28 cellular contexts compared by ENCODE assay signal in genomic region chr3:14820156-14820555, GRCh38. TPM values are rescaled to one million over a fixed set of nuclear protein-coding genes. Genes with fewer than 3 reads are reported as not detected.
A peak's percentile ranks its signal among the peaks of the same experiment; 100 is the strongest.
DNase-seq lines count a peak whose midpoint lies in the region; ATAC-seq, FAIRE-seq and TF ChIP-seq lines count a peak whose summit lies in the region.
"Had no signal": no experiment of that assay in that cellular context is flagged by ENCODE, and none has a peak within 500 bp of the region (broad histone marks: within the 10 kb centered on the region; RNA-seq: fewer than 3 reads in every experiment).

No MANE protein-coding gene starts in this region.

- no peak overlapping the region for H2BK120ac ChIP-seq in neuronal stem cell (ENCODE audit: low read depth, low read length)

- H3K4me1 Mint-ChIP-seq in activated CD8-positive, alpha-beta T cell treated with anti-CD3 and anti-CD28 coated beads, Interleukin-2, amount 10 ng/mL, durations not matched to agents 7 days and 5 days (ENCODE audit: low read depth) = no peaks in the 10 kb centered on the region
- H3K4me1 Mint-ChIP-seq in activated CD8-positive, alpha-beta memory T cell treated with anti-CD3 and anti-CD28 coated beads, Interleukin-2, amount 10 ng/mL, durations not matched to agents 7 days and 5 days = no peaks in the 10 kb centered on the region
- H3K4me1 Mint-ChIP-seq: CD4-positive, alpha-beta memory T cell; CD4-positive, CD25-positive, alpha-beta regulatory T cell; CD8-positive, alpha-beta memory T cell had no signal

- H4K91ac ChIP-seq in neuronal stem cell (ENCODE audit: low read depth, low read length, poor library complexity) = no peak overlapping the region

- no peaks in the 10 kb centered on the region for H3K36me3 ChIP-seq in kidney (ENCODE audit: control insufficient read depth in 1 of 2, insufficient read depth in 2 of 2, low read length in 2 of 2)
- no peaks in the 10 kb centered on the region for H3K36me3 ChIP-seq in neuronal stem cell (replicated peaks in 1 of 2; ENCODE audit: control insufficient read depth in 2 of 2, insufficient read depth in 2 of 2, low read length in 2 of 2)
- H3K36me3 ChIP-seq: BE2C, BLaER1 had no signal

- FAIRE-seq in kidney (lab: Jason Lieb, UNC) = no peak
- FAIRE-seq: A204.1, GM12878, GM12892, GM18507 had no signal

- H3K27me3 Mint-ChIP-seq in activated CD8-positive, alpha-beta T cell treated with anti-CD3 and anti-CD28 coated beads, Interleukin-2, amount 10 ng/mL, durations not matched to agents 7 days and 5 days (ENCODE audit: low read depth) = peaks cover 26% of the 10 kb centered on the region
- peaks cover 31% of the 10 kb centered on the region for H3K27me3 Mint-ChIP-seq in activated CD8-positive, alpha-beta memory T cell treated with anti-CD3 and anti-CD28 coated beads, Interleukin-2, amount 10 ng/mL, durations not matched to agents 7 days and 5 days

- no peak overlapping the region for H4K8ac ChIP-seq in neuronal stem cell (ENCODE audit: low read depth, low read length)

- no peak overlapping the region for H3K4ac ChIP-seq in neuronal stem cell (ENCODE audit: low read length)

- WGBS in neuronal stem cell (ENCODE audit: extremely low coverage in 2 of 2, insufficient read length in 2 of 2, insufficient replicate concordance in 1 of 2), 2 donors = no CpG with 5 or more reads among the region's 17 CpGs

- intact Hi-C loops in kidney (cut with DNase I) (no loop called here), left colon (cut with DNase I, micrococcal nuclease) (no loop called here)

- H3K4me3 Mint-ChIP-seq in activated CD8-positive, alpha-beta T cell treated with anti-CD3 and anti-CD28 coated beads, Interleukin-2, amount 10 ng/mL, durations not matched to agents 7 days and 5 days = no peak overlapping the region
- no peak overlapping the region for H3K4me3 Mint-ChIP-seq in activated CD8-positive, alpha-beta memory T cell treated with anti-CD3 and anti-CD28 coated beads, Interleukin-2, amount 10 ng/mL, durations not matched to agents 7 days and 5 days
- H3K4me3 Mint-ChIP-seq: CD14-positive monocyte; CD4-positive, alpha-beta memory T cell; CD4-positive, CD25-positive, alpha-beta regulatory T cell; CD8-positive, alpha-beta memory T cell had no signal

- no peak overlapping the region for H2BK12ac ChIP-seq in neuronal stem cell (ENCODE audit: low read length)

- no peak for TF ChIP-seq CTCF in kidney (IDR thresholded peaks at IDR 0.05; ENCODE audit: borderline replicate concordance, extremely low read depth, insufficient read depth)

- no peak overlapping the region for H3K9ac ChIP-seq in kidney (ENCODE audit: low read length in 2 of 2)
- H3K9ac ChIP-seq in neuronal stem cell (ENCODE audit: low read depth, low read length, poor library complexity) = no peak overlapping the region
- H3K9ac ChIP-seq: BLaER1 had no signal

- no peak overlapping the region for H3K14ac ChIP-seq in neuronal stem cell (ENCODE audit: low read length)

- POLR2A ChIA-PET in activated CD8-positive, alpha-beta T cell treated with anti-CD3 and anti-CD28 coated beads, Interleukin-2, amount 10 ng/mL, durations not matched to agents 7 days and 5 days (lab: Charles Lee) = no interaction called here

- H3K27me3 ChIP-seq in neuronal stem cell (ENCODE audit: control insufficient read depth in 3 of 3, insufficient read depth in 3 of 3, low read depth in 1 of 3, low read length in 3 of 3) = peaks cover 0 to 41% (median 2%) of the 10 kb centered on the region in 3 experiments
- H3K27me3 ChIP-seq: BE2C, BLaER1 had no signal

- H3K4me1 ChIP-seq in kidney (ENCODE audit: control insufficient read depth in 1 of 2, insufficient read depth in 1 of 2, low read depth in 1 of 2, low read length in 2 of 2) (peaks cover 6 to 7% of the 10 kb centered on the region in 2 donors), neuronal stem cell (ENCODE audit: control insufficient read depth in 2 of 2, insufficient read depth in 1 of 2, low read depth in 1 of 2, low read length in 2 of 2) (peaks cover 0 to 4% of the 10 kb centered on the region in 2 donors)
- H3K4me1 ChIP-seq: BE2C had no signal

- H2BK15ac ChIP-seq in neuronal stem cell (ENCODE audit: low read length) = no peak overlapping the region

- H3K27ac ChIP-seq in kidney (ENCODE audit: low read depth in 2 of 2, low read length in 2 of 2) = no peak overlapping the region
- no peak overlapping the region for H3K27ac ChIP-seq in neuronal stem cell (replicated peaks; ENCODE audit: low read length)
- H3K27ac ChIP-seq: BLaER1 had no signal

- CTCF ChIA-PET in activated CD8-positive, alpha-beta T cell treated with anti-CD3 and anti-CD28 coated beads, Interleukin-2, amount 10 ng/mL, durations not matched to agents 7 days and 5 days (lab: Charles Lee) = no interaction called here
- CTCF ChIA-PET in activated CD8-positive, alpha-beta memory T cell treated with anti-CD3 and anti-CD28 coated beads, Interleukin-2, amount 10 ng/mL, durations not matched to agents 7 days and 5 days (lab: Charles Lee) = no interaction called here

- no peak overlapping the region for H3K27ac Mint-ChIP-seq in activated CD8-positive, alpha-beta T cell treated with anti-CD3 and anti-CD28 coated beads, Interleukin-2, amount 10 ng/mL, durations not matched to agents 7 days and 5 days
- no peak overlapping the region for H3K27ac Mint-ChIP-seq in activated CD8-positive, alpha-beta memory T cell treated with anti-CD3 and anti-CD28 coated beads, Interleukin-2, amount 10 ng/mL, durations not matched to agents 7 days and 5 days
- H3K27ac Mint-ChIP-seq: CD4-positive, alpha-beta memory T cell; CD4-positive, CD25-positive, alpha-beta regulatory T cell; CD8-positive, alpha-beta memory T cell had no signal

- H3K18ac ChIP-seq in neuronal stem cell (ENCODE audit: low read length) = peak overlapping the region; percentile 67

- H2BK5ac ChIP-seq in neuronal stem cell (ENCODE audit: low read length) = no peak overlapping the region

- H3K4me3 ChIP-seq in kidney (ENCODE audit: low read length in 2 of 2) (no peak overlapping the region), neuronal stem cell (ENCODE audit: low read length in 2 of 2) (no peak overlapping the region)
- H3K4me3 ChIP-seq: BLaER1, GM12878 had no signal

- DNase-seq in kidney (peak; percentile 51), neuronal stem cell (ENCODE audit: low spot score) (no peak), left colon (no peak)
- no peak for DNase-seq in activated CD8-positive, alpha-beta T cell treated with anti-CD3 and anti-CD28 coated beads, Interleukin-2, amount 10 ng/mL, durations not matched to agents 7 days and 5 days
- DNase-seq in activated CD8-positive, alpha-beta memory T cell treated with anti-CD3 and anti-CD28 coated beads, Interleukin-2, amount 10 ng/mL, durations not matched to agents 7 days and 5 days = no peak
- DNase-seq: 8988T; ACHN; BE2C; C1 segment of cervical spinal cord; CD4-positive, alpha-beta memory T cell; CD4-positive, CD25-positive, alpha-beta regulatory T cell; CD8-positive, alpha-beta memory T cell; COR-L47; DMS 273 treated with DMSO at 0.1 percent for 48 hours; DMS153; DMS53; DMS79; DND-41; EL; GDM1 had no signal

- no peaks in the 10 kb centered on the region for H3K36me3 Mint-ChIP-seq in activated CD8-positive, alpha-beta T cell treated with anti-CD3 and anti-CD28 coated beads, Interleukin-2, amount 10 ng/mL, durations not matched to agents 7 days and 5 days (ENCODE audit: low read depth)
- H3K36me3 Mint-ChIP-seq in activated CD8-positive, alpha-beta memory T cell treated with anti-CD3 and anti-CD28 coated beads, Interleukin-2, amount 10 ng/mL, durations not matched to agents 7 days and 5 days = no peaks in the 10 kb centered on the region
- H3K36me3 Mint-ChIP-seq: CD14-positive monocyte; CD4-positive, alpha-beta memory T cell; CD4-positive, CD25-positive, alpha-beta regulatory T cell; CD8-positive, alpha-beta memory T cell had no signal

- no peak for ATAC-seq in left colon
- ATAC-seq in activated CD8-positive, alpha-beta T cell treated with anti-CD3 and anti-CD28 coated beads, Interleukin-2, amount 10 ng/mL, durations not matched to agents 7 days and 5 days = no peak
- no peak for ATAC-seq in activated CD8-positive, alpha-beta memory T cell treated with anti-CD3 and anti-CD28 coated beads, Interleukin-2, amount 10 ng/mL, durations not matched to agents 7 days and 5 days
- ATAC-seq: GM12878 had no signal

- no peak overlapping the region for H3K4me2 ChIP-seq in neuronal stem cell (ENCODE audit: insufficient read depth, low read length, poor library complexity, severe bottlenecking)
- H3K4me2 ChIP-seq: BLaER1 had no signal

- no peak overlapping the region for H2AFZ ChIP-seq in neuronal stem cell (ENCODE audit: low read length)

- no peaks in the 10 kb centered on the region for H3K9me3 Mint-ChIP-seq in activated CD8-positive, alpha-beta T cell treated with anti-CD3 and anti-CD28 coated beads, Interleukin-2, amount 10 ng/mL, durations not matched to agents 7 days and 5 days (ENCODE audit: insufficient read depth)
- no peaks in the 10 kb centered on the region for H3K9me3 Mint-ChIP-seq in activated CD8-positive, alpha-beta memory T cell treated with anti-CD3 and anti-CD28 coated beads, Interleukin-2, amount 10 ng/mL, durations not matched to agents 7 days and 5 days (ENCODE audit: low read depth)
- H3K9me3 Mint-ChIP-seq: CD14-positive monocyte; CD4-positive, CD25-positive, alpha-beta regulatory T cell; CD8-positive, alpha-beta memory T cell had no signal

- peak overlapping the region; percentile 27 for H3K23ac ChIP-seq in neuronal stem cell (ENCODE audit: low read depth, low read length, poor library complexity)

- H3K9me3 ChIP-seq in kidney (ENCODE audit: control insufficient read depth in 1 of 2, low read length in 2 of 2) (no peaks in the 10 kb centered on the region), neuronal stem cell (replicated peaks in 1 of 2; ENCODE audit: control insufficient read depth in 2 of 2, insufficient read depth in 1 of 2, low read depth in 1 of 2, low read length in 2 of 2) (no peaks in the 10 kb centered on the region)
- H3K9me3 ChIP-seq: BE2C, BLaER1 had no signal

- H3K79me1 ChIP-seq in neuronal stem cell (ENCODE audit: low read depth, low read length) = no peaks in the 10 kb centered on the region

- H2AK5ac ChIP-seq in neuronal stem cell (ENCODE audit: low read depth, low read length) = peak overlapping the region; percentile 24

RNA-seq across cellular contexts. Expression of gene FGD5, which starts 1.4 kb away (rescaled TPM):
- total RNA-seq in kidney = 40.1 TPM
- polyA plus RNA-seq in kidney (ENCODE audit: insufficient read depth, low read depth, low replicate concordance) = 18.7 TPM
- 0.39 TPM for polyA plus RNA-seq in neuronal stem cell (2013, experiment 1 of 2)
- polyA plus RNA-seq in neuronal stem cell (2013, experiment 2 of 2) = 0.43 TPM
- 1 to 10 TPM; 5.8 to 9.8 TPM for total RNA-seq in left colon
- total RNA-seq in activated CD8-positive, alpha-beta T cell treated with anti-CD3 and anti-CD28 coated beads, Interleukin-2, amount 10 ng/mL, durations not matched to agents 7 days and 5 days = under 1 TPM; 0.31 to 0.32 TPM
- not detected for total RNA-seq in activated CD8-positive, alpha-beta memory T cell treated with anti-CD3 and anti-CD28 coated beads, Interleukin-2, amount 10 ng/mL, durations not matched to agents 7 days and 5 days
- total RNA-seq: A673; CD8-positive, alpha-beta memory T cell had no signal
- polyA plus RNA-seq: AG04450; CD14-positive monocyte; CD4-positive, alpha-beta memory T cell; CD8-positive, alpha-beta memory T cell had no signal

Comparison
In these comparisons a context has a peak if more than half of its experiments do, and no peak if none do; other contexts are left out.
1. RNA of gene FGD5, which starts 1.4 kb away (total RNA-seq): 40.1 TPM in kidney (single experiment) and 5.8 to 9.8 TPM in left colon; 0.31 to 0.32 TPM in activated CD8-positive, alpha-beta T cell treated with anti-CD3 and anti-CD28 coated beads, Interleukin-2, amount 10 ng/mL, durations not matched to agents 7 days and 5 days and not detected in activated CD8-positive, alpha-beta memory T cell treated with anti-CD3 and anti-CD28 coated beads, Interleukin-2, amount 10 ng/mL, durations not matched to agents 7 days and 5 days; every median in the first group is over 4 times any median in the second.